Comparison of ENCODE assay signal across 22 cellular contexts in genomic region chr9:37325778-37326177, GRCh38.
A peak's percentile ranks its signal among the peaks of the same experiment; 100 is the strongest.
DNase-seq lines count a peak whose midpoint lies in the region; ATAC-seq, FAIRE-seq and TF ChIP-seq lines count a peak whose summit lies in the region.
"Had no signal": no experiment of that assay in that cellular context is flagged by ENCODE, and none has a peak within 500 bp of the region (broad histone marks: within the 10 kb centered on the region; RNA-seq: fewer than 3 reads in every experiment).

No MANE protein-coding gene starts in this region.

- SMC1A ChIA-PET in GM12878 (lab: Charles Lee; ENCODE audit: uncharacterized antibody, unreplicated experiment): interaction anchor here (0.9 to 5.6 kb wide), 9 partner anchors 8 to 330 kb away, joined by 3 to 44 read pairs (median 5); no protein-coding TSS in a partner anchor

- no peaks in the 10 kb centered on the region for H3K9me3 Mint-ChIP-seq in IgD-negative memory B cell
- H3K9me3 Mint-ChIP-seq: activated CD4-positive, alpha-beta T cell treated with anti-CD3 and anti-CD28 coated beads, Interleukin-2, amount 10 ng/mL, durations not matched to agents 24 days and 14 days; central memory CD8-positive, alpha-beta T cell had no signal

- H2BK12ac ChIP-seq in mesenchymal stem cell (ENCODE audit: low read length in 2 of 2): no peak overlapping the region

- 8% methylated on average over 2 of the region's 2 CpGs for WGBS in GM12878 (ENCODE audit: insufficient coverage, insufficient replicate concordance, low lambda C conversion rate, missing lambda C conversion rate)
- 100% methylated on average over 1 of the region's 2 CpGs for WGBS in mesenchymal stem cell

- H4K8ac ChIP-seq in mesenchymal stem cell (ENCODE audit: low read length): no peak overlapping the region

- RAD21 ChIA-PET in GM12878 (lab: Charles Lee; ENCODE audit: unreplicated experiment): interaction anchor here (0.6 to 5.1 kb wide), 7 partner anchors 11 to 315 kb away, joined by 3 to 31 read pairs (median 5); no protein-coding TSS in a partner anchor

- FAIRE-seq in GM12878 (lab: Jason Lieb, UNC): no peak

- H3K79me1 ChIP-seq in mesenchymal stem cell (replicated peaks; ENCODE audit: low read length, poor library complexity, severe bottlenecking): peaks cover 2% of the 10 kb centered on the region

- CTCF ChIA-PET in GM12878 (lab: Yijun Ruan, JAX): interaction anchor here (1.8 to 8.1 kb wide), 5 partner anchors 11 to 329 kb away, joined by 6 to 60 read pairs (median 32); no protein-coding TSS in a partner anchor

- H3K4ac ChIP-seq in mesenchymal stem cell (ENCODE audit: low read depth in 1 of 2, low read length in 2 of 2): no peak overlapping the region

- no peak overlapping the region for H4K91ac ChIP-seq in mesenchymal stem cell (ENCODE audit: low read length)

- no peak overlapping the region for H2BK120ac ChIP-seq in mesenchymal stem cell (ENCODE audit: low read depth, low read length)

- H2BK5ac ChIP-seq in mesenchymal stem cell (ENCODE audit: low read depth, low read length, poor library complexity, severe bottlenecking): no peak overlapping the region

- peak; percentile 3 for DNase-seq in DMS53 (lab: John Stamatoyannopoulos, UW)
- DNase-seq in DMS53 treated with DMSO at 0.1 percent for 48 hours (lab: John Stamatoyannopoulos, UW; ENCODE audit: unreplicated experiment): no peak
- DNase-seq in GM12878 (ENCODE audit: low read depth, low spot score): no peak
- no peak for DNase-seq in mesenchymal stem cell
- DNase-seq in activated T-cell treated with anti-CD3 and anti-CD28 coated beads, Interleukin-2, amount 50 U/mL, for 1 hour: no peak
- DNase-seq in substantia nigra (lab: John Stamatoyannopoulos, UW): no peak
- DNase-seq: activated CD4-positive, alpha-beta T cell treated with anti-CD3 and anti-CD28 coated beads, Interleukin-2, amount 10 ng/mL, durations not matched to agents 24 days and 14 days; activated CD8-positive, alpha-beta memory T cell treated with anti-CD3 and anti-CD28 coated beads, Interleukin-2, amount 50 U/mL, for 48 hours; activated gamma-delta T cell; amniotic stem cell; DMS 273 treated with DMSO at 0.1 percent for 48 hours; left cardiac atrium; psoas muscle; RPMI8226 had no signal

- POLR2A ChIA-PET in GM12878 (lab: Charles Lee): interaction anchor here (1.0 to 2.9 kb wide), 4 partner anchors 8 to 27 kb away, joined by 3 to 9 read pairs (median 6); no protein-coding TSS in a partner anchor

- no peak overlapping the region for H3K4me3 ChIP-seq in GM12878
- no peak overlapping the region for H3K4me3 ChIP-seq in mesenchymal stem cell (ENCODE audit: insufficient read depth in 1 of 2, low read depth in 1 of 2, low read length in 2 of 2)
- H3K4me3 ChIP-seq: gastroesophageal sphincter, psoas muscle, tibial nerve had no signal

- H3K9me3 ChIP-seq in GM12878 (replicated peaks; ENCODE audit: control insufficient read depth, insufficient read depth, low read length) (no peaks in the 10 kb centered on the region), mesenchymal stem cell (ENCODE audit: control insufficient read depth, low read length) (no peaks in the 10 kb centered on the region)
- H3K9me3 ChIP-seq: gastroesophageal sphincter, psoas muscle, tibial nerve had no signal

- peaks cover 9% of the 10 kb centered on the region for H3K79me2 ChIP-seq in GM12878 (ENCODE audit: control insufficient read depth, insufficient read depth, low read length)

- no peak for TF ChIP-seq EP300 in GM12878 (IDR thresholded peaks at IDR 0.05; ENCODE audit: borderline replicate concordance in 1 of 2, control insufficient read depth in 1 of 2, low read depth in 2 of 2, low read length in 2 of 2)

- H3K27ac ChIP-seq in GM12878 (ENCODE audit: control insufficient read depth, insufficient read depth) (peak overlapping the region; percentile 13; the same call in 1 of the 2 replicates), mesenchymal stem cell (ENCODE audit: low read length, poor library complexity, severe bottlenecking) (no peak overlapping the region), substantia nigra (ENCODE audit: low read depth, low read length, poor library complexity, severe bottlenecking) (no peak overlapping the region)
- H3K27ac ChIP-seq: 22Rv1, C4-2B, gastroesophageal sphincter, psoas muscle had no signal

- H3K9ac ChIP-seq in GM12878 (ENCODE audit: control insufficient read depth, insufficient read depth, low read length): no peak overlapping the region
- H3K9ac ChIP-seq in mesenchymal stem cell (ENCODE audit: low read length): peak overlapping the region; percentile 39

- H2BK15ac ChIP-seq in mesenchymal stem cell (ENCODE audit: low read depth, poor library complexity, severe bottlenecking): no peak overlapping the region

- peak overlapping the region in 3 of 4 donors; percentile 39 to 87 (median 60) for H3K4me3 Mint-ChIP-seq in IgD-negative memory B cell
- H3K4me3 Mint-ChIP-seq: activated CD4-positive, alpha-beta T cell treated with anti-CD3 and anti-CD28 coated beads, Interleukin-2, amount 10 ng/mL, durations not matched to agents 24 days and 14 days; central memory CD8-positive, alpha-beta T cell; mesothelial cell of epicardium had no signal

- TF ChIP-seq RAD21 in GM12878 (IDR thresholded peaks at IDR 0.05; ENCODE audit: insufficient read depth, low read depth, low read length): no peak

- H3K18ac ChIP-seq in mesenchymal stem cell (ENCODE audit: low read depth in 1 of 2, low read length in 2 of 2): no peak overlapping the region

- H3K27me3 ChIP-seq in GM12878 (replicated peaks in 1 of 2; ENCODE audit: control insufficient read depth in 2 of 2, insufficient read depth in 2 of 2, low read length in 1 of 2) (no peaks in the 10 kb centered on the region), mesenchymal stem cell (ENCODE audit: control insufficient read depth in 1 of 2, insufficient read depth in 1 of 2, low read length in 2 of 2) (no peaks in the 10 kb centered on the region)
- H3K27me3 ChIP-seq: gastroesophageal sphincter, tibial nerve had no signal

- BruUV-seq in GM12878 (replicated peaks; lab: Mats Ljungman, UMichigan): no TSS peak

- no peak for TF ChIP-seq CTCF in GM12878 (IDR thresholded peaks at IDR 0.05 in 2 of 3, conservative IDR thresholded peaks at IDR 0.05 in 1 of 3; ENCODE audit: control insufficient read depth in 2 of 3, extremely low read depth in 1 of 3, insufficient read depth in 1 of 3, low read depth in 3 of 3, low read length in 3 of 3)

- H3K27ac Mint-ChIP-seq in IgD-negative memory B cell: peak overlapping the region in 2 of 3 donors; percentile 99
- H3K27ac Mint-ChIP-seq: activated CD4-positive, alpha-beta T cell treated with anti-CD3 and anti-CD28 coated beads, Interleukin-2, amount 10 ng/mL, durations not matched to agents 24 days and 14 days; mesothelial cell of epicardium had no signal

- no peak overlapping the region for H3K23ac ChIP-seq in mesenchymal stem cell (ENCODE audit: low read length in 2 of 2)

- no peak for ATAC-seq in GM12878
- ATAC-seq in HG03469 (IDR thresholded peaks at IDR 0.05; ENCODE audit: unreplicated experiment): no peak
- ATAC-seq: gastroesophageal sphincter, left cardiac atrium, psoas muscle had no signal

- in situ Hi-C loops in GM12878 (cut with MboI): no loop called here

- H3K14ac ChIP-seq in mesenchymal stem cell (ENCODE audit: low read length in 2 of 2): no peak overlapping the region

- H2AFZ ChIP-seq in GM12878 (ENCODE audit: control insufficient read depth, low read depth, low read length) (no peak overlapping the region), mesenchymal stem cell (ENCODE audit: low read depth, low read length) (no peak overlapping the region)

- H3K36me3 ChIP-seq in GM12878 (ENCODE audit: control insufficient read depth in 2 of 2, insufficient read depth in 2 of 2, low read length in 1 of 2) (no peaks in the 10 kb centered on the region; a peak in 2 of 4 replicates), mesenchymal stem cell (ENCODE audit: control insufficient read depth in 1 of 2, insufficient read depth in 2 of 2, low read depth in 1 of 2, low read length in 2 of 2) (peaks cover 0 to 20% of the 10 kb centered on the region in 2 experiments)
- H3K36me3 ChIP-seq: tibial nerve had no signal

- H3K4me1 ChIP-seq in GM12878 (ENCODE audit: control insufficient read depth, insufficient read depth, low read length) (peaks cover 30% of the 10 kb centered on the region), mesenchymal stem cell (ENCODE audit: control insufficient read depth, insufficient read depth, low read depth, low read length) (peaks cover 4% of the 10 kb centered on the region)
- H3K4me1 ChIP-seq: gastroesophageal sphincter, psoas muscle had no signal

- TF ChIP-seq POLR2A in GM12878 (IDR thresholded peaks at IDR 0.05; ENCODE audit: low read depth, low read length): no peak

- intact Hi-C loops in GM12878 (cut with micrococcal nuclease; ENCODE audit: unreplicated experiment): loop anchor here (5.0 kb wide), 2 partner anchors 293 to 453 kb away; partner anchors contain the start of gene PAX5

- H4K20me1 ChIP-seq in GM12878 (ENCODE audit: control insufficient read depth, insufficient read depth): no peaks in the 10 kb centered on the region

- H3K4me2 ChIP-seq in GM12878 (ENCODE audit: control insufficient read depth, insufficient read depth): no peak overlapping the region; the same call in 1 of the 2 replicates
- no peak overlapping the region for H3K4me2 ChIP-seq in mesenchymal stem cell (ENCODE audit: low read length, poor library complexity, severe bottlenecking)

- H3K4me1 Mint-ChIP-seq in IgD-negative memory B cell: peaks cover 34 to 57% (median 48%) of the 10 kb centered on the region in 3 donors
- H3K4me1 Mint-ChIP-seq: activated CD4-positive, alpha-beta T cell treated with anti-CD3 and anti-CD28 coated beads, Interleukin-2, amount 10 ng/mL, durations not matched to agents 24 days and 14 days; central memory CD8-positive, alpha-beta T cell had no signal

- H3K36me3 Mint-ChIP-seq in IgD-negative memory B cell: peaks cover 3% of the 10 kb centered on the region
- H3K36me3 Mint-ChIP-seq: mesothelial cell of epicardium had no signal

- no peak overlapping the region for H2AK5ac ChIP-seq in mesenchymal stem cell (ENCODE audit: low read length, severe bottlenecking)

- no peaks in the 10 kb centered on the region for H3K27me3 Mint-ChIP-seq in IgD-negative memory B cell
- H3K27me3 Mint-ChIP-seq: activated CD4-positive, alpha-beta T cell treated with anti-CD3 and anti-CD28 coated beads, Interleukin-2, amount 10 ng/mL, durations not matched to agents 24 days and 14 days; central memory CD8-positive, alpha-beta T cell had no signal

TF ChIP-seq in GM12878, 131 proteins besides CTCF, POLR2A, EP300 and RAD21:
- TF ChIP-seq MEF2B (IDR thresholded peaks at IDR 0.05; ENCODE audit: partially characterized antibody, poor library complexity, severe bottlenecking): no peak
- TF ChIP-seq RAD51 (IDR thresholded peaks at IDR 0.05): peak; percentile 72
